ENCODE assay signal across 20 cellular contexts in the genomic region with DNA sequence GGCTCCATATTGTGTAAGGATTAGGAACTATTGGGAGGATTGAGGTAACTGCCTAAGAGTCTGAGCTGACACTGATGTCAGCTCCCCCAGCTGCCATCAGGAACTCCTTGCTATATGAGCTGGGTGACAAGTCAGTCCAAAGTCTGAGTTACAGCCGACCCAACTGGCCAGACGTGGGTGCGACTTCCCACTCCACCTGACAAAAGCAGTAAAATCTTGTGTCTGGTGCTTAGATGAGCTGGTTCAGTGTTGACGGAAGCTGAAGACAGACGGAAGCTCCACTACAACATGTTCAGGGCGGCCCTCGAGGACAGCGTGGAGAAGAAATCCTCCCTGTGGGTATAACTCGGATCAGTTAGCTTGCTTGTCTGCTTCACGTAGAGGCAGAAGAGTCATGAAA. TPM values are rescaled to one million over a fixed set of nuclear protein-coding genes. Genes with fewer than 3 reads are reported as not detected.
A peak's percentile ranks its signal among the peaks of the same experiment; 100 is the strongest.
DNase-seq lines count a peak whose midpoint lies in the region; ATAC-seq and TF ChIP-seq lines count a peak whose summit lies in the region.
"Had no signal": no experiment of that assay in that cellular context is flagged by ENCODE, and none has a peak within 500 bp of the region (broad histone marks: within the 10 kb centered on the region; RNA-seq: fewer than 3 reads in every experiment).

No MANE protein-coding gene starts in this region.

- H3K4me1 ChIP-seq in colonic mucosa (peaks cover 5% of the 10 kb centered on the region), mucosa of rectum (ENCODE audit: control insufficient read depth in 2 of 2, insufficient read depth in 2 of 2, low read length in 2 of 2) (peaks cover 10 to 14% of the 10 kb centered on the region in 2 donors)

- H3K4me1 Mint-ChIP-seq in activated CD4-positive, alpha-beta T cell treated with anti-CD3 and anti-CD28 coated beads, Interleukin-2, amount 10 ng/mL, durations not matched to agents 24 days and 14 days: peaks cover 3% of the 10 kb centered on the region
- H3K4me1 Mint-ChIP-seq in WTC11: no peaks in the 10 kb centered on the region
- peaks cover 2% of the 10 kb centered on the region for H3K4me1 Mint-ChIP-seq in activated T-cell treated with anti-CD3 and anti-CD28 coated beads, Interleukin-2, amount 50 U/mL, for 4 hours (ENCODE audit: low read depth)

- no peaks in the 10 kb centered on the region for H3K36me3 Mint-ChIP-seq in activated CD4-positive, alpha-beta T cell treated with anti-CD3 and anti-CD28 coated beads, Interleukin-2, amount 10 ng/mL, durations not matched to agents 24 days and 14 days (ENCODE audit: low read depth)
- no peaks in the 10 kb centered on the region for H3K36me3 Mint-ChIP-seq in WTC11
- H3K36me3 Mint-ChIP-seq in activated T-cell treated with anti-CD3 and anti-CD28 coated beads, Interleukin-2, amount 50 U/mL, for 4 hours (ENCODE audit: insufficient read depth): no peaks in the 10 kb centered on the region

- H3K27me3 ChIP-seq in colonic mucosa (peaks cover 9% of the 10 kb centered on the region), mucosa of rectum (ENCODE audit: control insufficient read depth in 2 of 2, insufficient read depth in 2 of 2, low read length in 2 of 2) (peaks cover 0 to 3% of the 10 kb centered on the region in 2 donors)

- no peaks in the 10 kb centered on the region for H3K9me3 ChIP-seq in colonic mucosa
- no peaks in the 10 kb centered on the region for H3K9me3 ChIP-seq in mucosa of rectum (ENCODE audit: control insufficient read depth in 2 of 2, low read length in 2 of 2)
- H3K9me3 ChIP-seq: SJSA1 had no signal

- H3K27ac Mint-ChIP-seq in activated CD4-positive, alpha-beta T cell treated with anti-CD3 and anti-CD28 coated beads, Interleukin-2, amount 10 ng/mL, durations not matched to agents 24 days and 14 days: peak overlapping the region; percentile 36
- no peak overlapping the region for H3K27ac Mint-ChIP-seq in WTC11

- CTCF ChIA-PET in WTC11 (lab: Charles Lee): no interaction called here

- H3K4me3 ChIP-seq in colonic mucosa (peak overlapping the region; percentile 19), mucosa of rectum (ENCODE audit: low read length in 2 of 2) (peak overlapping the region; percentile 83 to 85)
- H3K4me3 ChIP-seq: SJSA1 had no signal

- H3K36me3 ChIP-seq in colonic mucosa (no peaks in the 10 kb centered on the region), mucosa of rectum (ENCODE audit: control insufficient read depth in 2 of 2, insufficient read depth in 2 of 2, low read length in 2 of 2) (no peaks in the 10 kb centered on the region)
- H3K36me3 ChIP-seq: SJSA1 had no signal

- peak overlapping the region; percentile 85 for H3K27ac ChIP-seq in colonic mucosa
- peak overlapping the region; percentile 92 to 93 for H3K27ac ChIP-seq in mucosa of rectum (ENCODE audit: low read depth in 2 of 2, low read length in 2 of 2)
- H3K27ac ChIP-seq: C4-2B, SJSA1 had no signal

- H3K27me3 Mint-ChIP-seq in activated CD4-positive, alpha-beta T cell treated with anti-CD3 and anti-CD28 coated beads, Interleukin-2, amount 10 ng/mL, durations not matched to agents 24 days and 14 days: peaks cover 50% of the 10 kb centered on the region
- peaks cover 75% of the 10 kb centered on the region for H3K27me3 Mint-ChIP-seq in WTC11 (ENCODE audit: low read depth)
- peaks cover 39% of the 10 kb centered on the region for H3K27me3 Mint-ChIP-seq in activated T-cell treated with anti-CD3 and anti-CD28 coated beads, Interleukin-2, amount 50 U/mL, for 4 hours (ENCODE audit: low read depth)

- no peak overlapping the region for H3K4me3 Mint-ChIP-seq in activated CD4-positive, alpha-beta T cell treated with anti-CD3 and anti-CD28 coated beads, Interleukin-2, amount 10 ng/mL, durations not matched to agents 24 days and 14 days
- H3K4me3 Mint-ChIP-seq in WTC11: no peak overlapping the region
- H3K4me3 Mint-ChIP-seq in activated T-cell treated with anti-CD3 and anti-CD28 coated beads, Interleukin-2, amount 50 U/mL, for 4 hours: no peak overlapping the region

- DNase-seq in activated CD4-positive, alpha-beta T cell treated with anti-CD3 and anti-CD28 coated beads, Interleukin-2, amount 10 ng/mL, durations not matched to agents 24 days and 14 days: no peak
- DNase-seq in activated CD4-positive, alpha-beta T cell treated with anti-CD3 and anti-CD28 coated beads for 4 hours: no peak
- DNase-seq in colonic mucosa (peak; percentile 84), WTC11 (ENCODE audit: low spot score) (no peak), GOT3 (lab: John Stamatoyannopoulos, UW) (no peak)
- DNase-seq in activated T-cell treated with anti-CD3 and anti-CD28 coated beads, Interleukin-2, amount 50 U/mL, for 4 hours: no peak
- DNase-seq: 8988T; DMS53; GDM1; MM.1S; NCI-H1048; NCI-H1417 treated with DMSO at 0.1 percent for 48 hours; NCI-H187; NCI-H2107; NCI-H69; NK-92 treated with Interleukin-12 subunit alpha and Interleukin-12 subunit beta, amount 100 ng/mL, for 24 hours had no signal

- ATAC-seq in WTC11: no peak
- no peak for ATAC-seq in activated T-cell treated with anti-CD3 and anti-CD28 coated beads, Interleukin-2, amount 50 U/mL, for 4 hours
- ATAC-seq: Right ventricle myocardium inferior had no signal

- intact Hi-C loops in activated CD4-positive, alpha-beta T cell treated with anti-CD3 and anti-CD28 coated beads, Interleukin-2, amount 10 ng/mL, durations not matched to agents 24 days and 14 days (cut with micrococcal nuclease): no loop called here
- intact Hi-C loops in colonic mucosa (cut with DNase I): no loop called here

- no peaks in the 10 kb centered on the region for H3K9me3 Mint-ChIP-seq in activated CD4-positive, alpha-beta T cell treated with anti-CD3 and anti-CD28 coated beads, Interleukin-2, amount 10 ng/mL, durations not matched to agents 24 days and 14 days
- H3K9me3 Mint-ChIP-seq in WTC11: no peaks in the 10 kb centered on the region
- H3K9me3 Mint-ChIP-seq in activated T-cell treated with anti-CD3 and anti-CD28 coated beads, Interleukin-2, amount 50 U/mL, for 4 hours: no peaks in the 10 kb centered on the region

- TF ChIP-seq CTCF in colonic mucosa (IDR thresholded peaks at IDR 0.05) (no peak), WTC11 (IDR thresholded peaks at IDR 0.05) (no peak)

- H3K9ac ChIP-seq in colonic mucosa (ENCODE audit: low read depth in 2 of 2, low read length in 2 of 2) (peak overlapping the region in 1 of 2 donors; percentile 83), mucosa of rectum (ENCODE audit: low read depth in 1 of 2, low read length in 2 of 2) (peak overlapping the region; percentile 63 to 64)

- POLR2A ChIA-PET in WTC11 (lab: Charles Lee): interaction anchor here (1.2 kb wide), 1 partner anchor 27 kb away, joined by 3 read pairs; a partner anchor contains a TSS

TF ChIP-seq in WTC11, 78 proteins besides CTCF, POLR2A, EP300 and RAD21 (continues in another document):
- TF ChIP-seq ZNF423 (CRISPR knock-in tag; IDR thresholded peaks at IDR 0.05): no peak
- no peak for TF ChIP-seq ZNF138 (CRISPR knock-in tag; conservative IDR thresholded peaks at IDR 0.05)
- TF ChIP-seq ZNF263 (CRISPR knock-in tag; IDR thresholded peaks at IDR 0.05; ENCODE audit: low read depth): no peak
- TF ChIP-seq, protein P1, sequence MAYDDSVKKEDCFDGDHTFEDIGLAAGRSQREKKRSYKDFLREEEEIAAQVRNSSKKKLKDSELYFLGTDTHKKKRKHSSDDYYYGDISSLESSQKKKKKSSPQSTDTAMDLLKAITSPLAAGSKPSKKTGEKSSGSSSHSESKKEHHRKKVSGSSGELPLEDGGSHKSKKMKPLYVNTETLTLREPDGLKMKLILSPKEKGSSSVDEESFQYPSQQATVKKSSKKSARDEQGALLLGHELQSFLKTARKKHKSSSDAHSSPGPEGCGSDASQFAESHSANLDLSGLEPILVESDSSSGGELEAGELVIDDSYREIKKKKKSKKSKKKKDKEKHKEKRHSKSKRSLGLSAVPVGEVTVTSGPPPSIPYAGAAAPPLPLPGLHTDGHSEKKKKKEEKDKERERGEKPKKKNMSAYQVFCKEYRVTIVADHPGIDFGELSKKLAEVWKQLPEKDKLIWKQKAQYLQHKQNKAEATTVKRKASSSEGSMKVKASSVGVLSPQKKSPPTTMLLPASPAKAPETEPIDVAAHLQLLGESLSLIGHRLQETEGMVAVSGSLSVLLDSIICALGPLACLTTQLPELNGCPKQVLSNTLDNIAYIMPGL (CRISPR knock-in tag; IDR thresholded peaks at IDR 0.05): no peak
- TF ChIP-seq SOX15 (CRISPR knock-in tag; IDR thresholded peaks at IDR 0.05): no peak
- no peak for TF ChIP-seq CREB1 (CRISPR knock-in tag; IDR thresholded peaks at IDR 0.05)
- TF ChIP-seq, protein P2, sequence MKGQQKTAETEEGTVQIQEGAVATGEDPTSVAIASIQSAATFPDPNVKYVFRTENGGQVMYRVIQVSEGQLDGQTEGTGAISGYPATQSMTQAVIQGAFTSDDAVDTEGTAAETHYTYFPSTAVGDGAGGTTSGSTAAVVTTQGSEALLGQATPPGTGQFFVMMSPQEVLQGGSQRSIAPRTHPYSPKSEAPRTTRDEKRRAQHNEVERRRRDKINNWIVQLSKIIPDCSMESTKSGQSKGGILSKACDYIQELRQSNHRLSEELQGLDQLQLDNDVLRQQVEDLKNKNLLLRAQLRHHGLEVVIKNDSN (CRISPR knock-in tag; IDR thresholded peaks at IDR 0.05): no peak
- TF ChIP-seq SMAD4 (CRISPR knock-in tag; IDR thresholded peaks at IDR 0.05): no peak
- TF ChIP-seq CBFB (CRISPR knock-in tag; IDR thresholded peaks at IDR 0.05; ENCODE audit: low read depth): no peak
- no peak for TF ChIP-seq PRRX2 (CRISPR knock-in tag; IDR thresholded peaks at IDR 0.05)
- TF ChIP-seq ZNF121 (CRISPR knock-in tag; IDR thresholded peaks at IDR 0.05): no peak

RNA-seq across cellular contexts. Expression of a gene that starts 22.8 kb away (rescaled TPM):
- 7.3 and 7.7 TPM in 2 replicates for total RNA-seq in activated CD4-positive, alpha-beta T cell treated with anti-CD3 and anti-CD28 coated beads, Interleukin-2, amount 10 ng/mL, durations not matched to agents 24 days and 14 days
- total RNA-seq in colonic mucosa (under 1 TPM; 0.11 to 0.17 TPM), WTC11 (2021) (19.7 to 20.2 TPM (median 20.0 TPM) in 3 replicates)
- total RNA-seq in activated T-cell treated with anti-CD3 and anti-CD28 coated beads, Interleukin-2, amount 50 U/mL, for 4 hours: 1 to 10 TPM in 1 of 3 donors, under 1 TPM in 2; 0.71 to 1.2 (median 0.82) TPM
- total RNA-seq: SJSA1 had no signal

RNA-seq across cellular contexts. Expression of a gene that starts 27.6 kb away (rescaled TPM):
- 51.1 and 57.4 TPM in 2 replicates for total RNA-seq in activated CD4-positive, alpha-beta T cell treated with anti-CD3 and anti-CD28 coated beads, Interleukin-2, amount 10 ng/mL, durations not matched to agents 24 days and 14 days
- total RNA-seq in colonic mucosa (10 to 100 TPM; 25.7 to 41.5 TPM), WTC11 (2021) (63.3 to 72.6 TPM (median 69.2 TPM) in 3 replicates)
- 10 to 100 TPM; 58.1 to 62.5 (median 59.8) TPM for total RNA-seq in activated T-cell treated with anti-CD3 and anti-CD28 coated beads, Interleukin-2, amount 50 U/mL, for 4 hours
